ENCODE assay signal across 2 cellular contexts in the genomic region with DNA sequence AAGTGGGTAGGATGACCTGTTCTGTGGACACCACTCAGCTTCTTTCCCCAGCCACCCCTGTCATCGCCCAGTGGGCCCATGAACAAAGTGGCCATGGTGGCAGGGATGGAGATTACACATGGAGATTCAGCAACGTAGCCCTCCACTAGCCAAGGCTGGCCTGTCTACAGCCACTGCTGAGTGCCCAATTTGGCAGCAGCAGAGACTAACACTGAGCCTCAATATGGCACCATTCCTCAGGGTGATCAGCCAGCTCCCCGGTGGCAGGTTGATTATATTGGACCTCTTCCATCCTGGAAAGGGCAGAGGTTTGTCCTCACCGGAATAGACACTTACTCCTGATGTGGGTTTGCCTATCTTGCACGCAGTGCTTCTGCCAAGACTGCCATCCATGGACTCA. TPM values are rescaled to one million over a fixed set of nuclear protein-coding genes. Genes with fewer than 3 reads are reported as not detected.
"Had no signal": no experiment of that assay in that cellular context is flagged by ENCODE, and none has a peak within 500 bp of the region (broad histone marks: within the 10 kb centered on the region; RNA-seq: fewer than 3 reads in every experiment).

No MANE protein-coding gene starts in this region.

RNA-seq across cellular contexts. Expression of gene HGFAC, which starts 17.4 kb away (rescaled TPM):
- total RNA-seq: M059J, NCI-H460 had no signal
